ENCODE assay signal across 15 cellular contexts in genomic region chr15:57969355-57969754, GRCh38.
A peak's percentile ranks its signal among the peaks of the same experiment; 100 is the strongest.
DNase-seq lines count a peak whose midpoint lies in the region; ATAC-seq, FAIRE-seq and TF ChIP-seq lines count a peak whose summit lies in the region.
"Had no signal": no experiment of that assay in that cellular context is flagged by ENCODE, and none has a peak within 500 bp of the region (broad histone marks: within the 10 kb centered on the region; RNA-seq: fewer than 3 reads in every experiment).

No MANE protein-coding gene starts in this region.

- H2AFZ ChIP-seq in GM23338, result no peak overlapping the region
- H2AFZ ChIP-seq in OCI-LY7 (ENCODE audit: low read length), result no peak overlapping the region

- H3K79me2 ChIP-seq in GM23338 (replicated peaks; ENCODE audit: insufficient read depth), result no peaks in the 10 kb centered on the region
- no peaks in the 10 kb centered on the region for H3K79me2 ChIP-seq in OCI-LY7 (ENCODE audit: insufficient read depth, low read depth, low read length)

- peak in 1 of 2 experiments; percentile 27 for DNase-seq in A549 (ENCODE audit: low read depth in 1 of 2, low spot score in 1 of 2)
- peak; percentile 12 for DNase-seq in GM23338 (ENCODE audit: low spot score)
- DNase-seq in amniotic epithelial cell (ENCODE audit: low read depth), result peak; percentile 36
- DNase-seq in iPS-NIHi7 (ENCODE audit: extremely low spot score), result peak; percentile 25
- no peak for DNase-seq in activated CD4-positive, alpha-beta T cell treated with anti-CD3 and anti-CD28 coated beads, Interleukin-2, amount 10 ng/mL, durations not matched to agents 7 days and 5 days
- no peak for DNase-seq in hepatic stellate cell (ENCODE audit: low spot score)
- no peak for DNase-seq in OCI-LY7 (ENCODE audit: low spot score)
- DNase-seq: activated T-cell treated with anti-CD3 and anti-CD28 coated beads, Interleukin-2, amount 50 U/mL, for 24 hours; NCI-H1436; pancreas had no signal

- POLR2A ChIA-PET in A549 (lab: Yijun Ruan, JAX), result no interaction called here
- POLR2A ChIA-PET in activated CD4-positive, alpha-beta T cell treated with anti-CD3 and anti-CD28 coated beads, Interleukin-2, amount 10 ng/mL, durations not matched to agents 7 days and 5 days (lab: Charles Lee), result no interaction called here
- POLR2A ChIA-PET in OCI-LY7 (lab: Charles Lee), result no interaction called here

- no peak for TF ChIP-seq EP300 in A549 (IDR thresholded peaks at IDR 0.05)

- intact Hi-C loops in OCI-LY7 (cut with micrococcal nuclease; ENCODE audit: unreplicated experiment), result no loop called here

- H3K27ac ChIP-seq in A549, result no peak overlapping the region
- no peak overlapping the region for H3K27ac ChIP-seq in GM23338 (ENCODE audit: low read depth)
- no peak overlapping the region for H3K27ac ChIP-seq in OCI-LY7 (ENCODE audit: low read depth, low read length, poor library complexity, severe bottlenecking)
- H3K27ac ChIP-seq: pancreas had no signal

- 22% methylated on average over 5 of the region's 5 CpGs for WGBS in A549 (ENCODE audit: missing lambda C conversion rate)

- H3K4me1 Mint-ChIP-seq in GM23338, result peaks cover 20% of the 10 kb centered on the region
- no peaks in the 10 kb centered on the region for H3K4me1 Mint-ChIP-seq in activated CD4-positive, alpha-beta T cell treated with anti-CD3 and anti-CD28 coated beads, Interleukin-2, amount 10 ng/mL, durations not matched to agents 7 days and 5 days
- H3K4me1 Mint-ChIP-seq: CD14-positive monocyte had no signal

- no peak overlapping the region for H3K4me2 ChIP-seq in A549
- H3K4me2 ChIP-seq in GM23338, result no peak overlapping the region
- H3K4me2 ChIP-seq in OCI-LY7 (ENCODE audit: low read length), result no peak overlapping the region

- TF ChIP-seq RAD21 in A549 (conservative IDR thresholded peaks at IDR 0.05 in 1 of 2, IDR thresholded peaks at IDR 0.05 in 1 of 2), result peak; percentile 20 to 48; a peak in 2 of 5 replicates

- peak; percentile 32 for FAIRE-seq in A549 (lab: Jason Lieb, UNC)
- FAIRE-seq: astrocyte, pancreas, RCC 7860 had no signal

- TF ChIP-seq CTCF in A549 (IDR thresholded peaks at IDR 0.05), result 0 out of 3 replicates have a peak, but pooled peaks have one; percentile 10
- TF ChIP-seq CTCF in GM23338 (conservative IDR thresholded peaks at IDR 0.05; ENCODE audit: low read depth in 2 of 2), result peak; percentile 41 to 55
- no peak for TF ChIP-seq CTCF in OCI-LY7 (conservative IDR thresholded peaks at IDR 0.05; ENCODE audit: low read length)

- no peaks in the 10 kb centered on the region for H3K9me3 Mint-ChIP-seq in GM23338
- H3K9me3 Mint-ChIP-seq in activated CD4-positive, alpha-beta T cell treated with anti-CD3 and anti-CD28 coated beads, Interleukin-2, amount 10 ng/mL, durations not matched to agents 7 days and 5 days, result no peaks in the 10 kb centered on the region
- H3K9me3 Mint-ChIP-seq: activated T-cell treated with anti-CD3 and anti-CD28 coated beads, Interleukin-2, amount 50 U/mL, for 24 hours; CD14-positive monocyte had no signal

- no peaks in the 10 kb centered on the region for H4K20me1 ChIP-seq in GM23338 (replicated peaks; ENCODE audit: insufficient read depth)
- H4K20me1 ChIP-seq in OCI-LY7 (ENCODE audit: insufficient read depth, low read length), result no peaks in the 10 kb centered on the region

- no peaks in the 10 kb centered on the region for H3K9me2 ChIP-seq in GM23338 (ENCODE audit: insufficient read depth)
- H3K9me2 ChIP-seq in OCI-LY7 (ENCODE audit: insufficient read depth, low read length), result no peaks in the 10 kb centered on the region

- TF ChIP-seq POLR2A in A549 (IDR thresholded peaks at IDR 0.05; ENCODE audit: low read length), result no peak

- no peaks in the 10 kb centered on the region for H3K36me3 Mint-ChIP-seq in GM23338 (ENCODE audit: low read depth)
- no peaks in the 10 kb centered on the region for H3K36me3 Mint-ChIP-seq in activated CD4-positive, alpha-beta T cell treated with anti-CD3 and anti-CD28 coated beads, Interleukin-2, amount 10 ng/mL, durations not matched to agents 7 days and 5 days (ENCODE audit: low read depth)
- H3K36me3 Mint-ChIP-seq: CD14-positive monocyte had no signal

- no TSS peak for BruUV-seq in OCI-LY7 (replicated peaks; lab: Mats Ljungman, UMichigan)

- no peak overlapping the region for H3K4me3 Mint-ChIP-seq in GM23338
- H3K4me3 Mint-ChIP-seq in activated CD4-positive, alpha-beta T cell treated with anti-CD3 and anti-CD28 coated beads, Interleukin-2, amount 10 ng/mL, durations not matched to agents 7 days and 5 days, result no peak overlapping the region
- H3K4me3 Mint-ChIP-seq: activated T-cell treated with anti-CD3 and anti-CD28 coated beads, Interleukin-2, amount 50 U/mL, for 24 hours; CD14-positive monocyte had no signal

- H3K36me3 ChIP-seq in GM23338 (ENCODE audit: insufficient read depth), result no peaks in the 10 kb centered on the region
- no peaks in the 10 kb centered on the region for H3K36me3 ChIP-seq in OCI-LY7 (ENCODE audit: insufficient read depth, low read length)
- H3K36me3 ChIP-seq: pancreas had no signal

- H3K9me3 ChIP-seq in A549, result no peaks in the 10 kb centered on the region
- no peaks in the 10 kb centered on the region for H3K9me3 ChIP-seq in OCI-LY7 (ENCODE audit: low read length)
- H3K9me3 ChIP-seq: pancreas had no signal

- H3K27me3 Mint-ChIP-seq in GM23338 (ENCODE audit: insufficient read depth, low read depth, poor library complexity), result peaks cover 3% of the 10 kb centered on the region
- H3K27me3 Mint-ChIP-seq in activated CD4-positive, alpha-beta T cell treated with anti-CD3 and anti-CD28 coated beads, Interleukin-2, amount 10 ng/mL, durations not matched to agents 7 days and 5 days, result peaks cover 2% of the 10 kb centered on the region
- H3K27me3 Mint-ChIP-seq: activated T-cell treated with anti-CD3 and anti-CD28 coated beads, Interleukin-2, amount 50 U/mL, for 24 hours had no signal

- no peak overlapping the region for H3K27ac Mint-ChIP-seq in GM23338
- H3K27ac Mint-ChIP-seq in activated CD4-positive, alpha-beta T cell treated with anti-CD3 and anti-CD28 coated beads, Interleukin-2, amount 10 ng/mL, durations not matched to agents 7 days and 5 days, result no peak overlapping the region
- H3K27ac Mint-ChIP-seq: activated T-cell treated with anti-CD3 and anti-CD28 coated beads, Interleukin-2, amount 50 U/mL, for 24 hours; CD14-positive monocyte had no signal

- no peaks in the 10 kb centered on the region for H3K27me3 ChIP-seq in GM23338 (ENCODE audit: insufficient read depth)
- H3K27me3 ChIP-seq: pancreas had no signal

- peak; percentile 41 to 76; a peak in 3 of 6 replicates for ATAC-seq in A549
- peak; percentile 64 for ATAC-seq in GM23338
- ATAC-seq in GM18517 (IDR thresholded peaks at IDR 0.05; ENCODE audit: unreplicated experiment), result no peak
- ATAC-seq: esophagus mucosa, pancreas had no signal

- H3F3A ChIP-seq in GM23338 (replicated peaks; ENCODE audit: low read depth), result no peaks in the 10 kb centered on the region

- H3K4me1 ChIP-seq in A549 (no peaks in the 10 kb centered on the region), GM23338 (ENCODE audit: insufficient read depth) (no peaks in the 10 kb centered on the region), OCI-LY7 (ENCODE audit: insufficient read depth, low read length, poor library complexity, severe bottlenecking) (no peaks in the 10 kb centered on the region)
- H3K4me1 ChIP-seq: pancreas had no signal

- CTCF ChIA-PET in A549 (lab: Yijun Ruan, JAX) (interaction anchor here (0.9 to 3.8 kb wide), 5 partner anchors 10 to 102 kb away, joined by 3 to 19 read pairs (median 4); no protein-coding TSS in a partner anchor), OCI-LY7 (lab: Charles Lee; ENCODE audit: unreplicated experiment) (no interaction called here)
- CTCF ChIA-PET in activated CD4-positive, alpha-beta T cell treated with anti-CD3 and anti-CD28 coated beads, Interleukin-2, amount 10 ng/mL, durations not matched to agents 7 days and 5 days (lab: Charles Lee), result interaction anchor here (1.6 kb wide), 1 partner anchor 15 kb away, joined by 4 read pairs; no protein-coding TSS in a partner anchor

- H3K4me3 ChIP-seq in A549, result no peak overlapping the region
- H3K4me3 ChIP-seq in GM23338, result no peak overlapping the region
- H3K4me3 ChIP-seq in OCI-LY7 (ENCODE audit: low read depth, low read length, poor library complexity, severe bottlenecking), result no peak overlapping the region
- H3K4me3 ChIP-seq: pancreas had no signal

TF ChIP-seq in A549, 52 proteins besides CTCF, POLR2A, EP300 and RAD21 (continues in another document):
- TF ChIP-seq MYC (IDR thresholded peaks at IDR 0.05; ENCODE audit: borderline replicate concordance, low read length) (no peak), GATA3 (IDR thresholded peaks at IDR 0.05; ENCODE audit: borderline replicate concordance) (no peak), SMC3 (IDR thresholded peaks at IDR 0.05) (no peak), MAFK (IDR thresholded peaks at IDR 0.05; ENCODE audit: partially characterized antibody) (no peak), ATOH8 (CRISPR knock-in tag; IDR thresholded peaks at IDR 0.05; ENCODE audit: low read depth) (no peak), ZSCAN20 (CRISPR knock-in tag; IDR thresholded peaks at IDR 0.05) (no peak), RNF2 (IDR thresholded peaks at IDR 0.05; ENCODE audit: borderline replicate concordance, low read depth) (no peak), HOXB5 (CRISPR knock-in tag; IDR thresholded peaks at IDR 0.05) (no peak)

TF ChIP-seq in GM23338, 12 proteins besides CTCF, POLR2A, EP300 and RAD21 (continues in another document):
- TF ChIP-seq JUNB (IDR thresholded peaks at IDR 0.05; ENCODE audit: unreplicated experiment), result no peak
- TF ChIP-seq CREB1 (CRISPR knock-in tag; IDR thresholded peaks at IDR 0.05; ENCODE audit: low read depth), result no peak
- no peak for TF ChIP-seq NANOG (IDR thresholded peaks at IDR 0.05; ENCODE audit: borderline replicate concordance)
- no peak for TF ChIP-seq EZH2phosphoT487 (IDR thresholded peaks at IDR 0.05; ENCODE audit: unreplicated experiment)
- TF ChIP-seq ETS1 (IDR thresholded peaks at IDR 0.05), result no peak
- no peak for TF ChIP-seq ZNF331 (CRISPR knock-in tag; IDR thresholded peaks at IDR 0.05; ENCODE audit: low read depth)
- TF ChIP-seq ZNF114 (CRISPR knock-in tag; IDR thresholded peaks at IDR 0.05), result no peak

Comparison
In these comparisons a context has a peak if more than half of its experiments do, and no peak if none do; other contexts are left out.
1. DNase-seq: peak in GM23338 (single experiment), amniotic epithelial cell (single experiment) and iPS-NIHi7 (single experiment); none in activated CD4-positive, alpha-beta T cell treated with anti-CD3 and anti-CD28 coated beads, Interleukin-2, amount 10 ng/mL, durations not matched to agents 7 days and 5 days (single experiment), hepatic stellate cell (single experiment) and OCI-LY7 (single experiment).